ENCODE assay signal across 34 cellular contexts in genomic region chr2:239868556-239869181, GRCh38.
"Had no signal": no experiment of that assay in that cellular context is flagged by ENCODE, and none has a peak within 500 bp of the region (broad histone marks: within the 10 kb centered on the region; RNA-seq: fewer than 3 reads in every experiment).

No MANE protein-coding gene starts in this region.

- H3K27ac ChIP-seq: Peyer's patch, SJSA1 had no signal

- H3K9me3 ChIP-seq: Peyer's patch, SK-N-SH had no signal

- H3K4me1 ChIP-seq: Peyer's patch, SJSA1 had no signal

- H3K9ac ChIP-seq: SK-N-SH had no signal

- H3K4me2 ChIP-seq: SK-N-SH had no signal

- DNase-seq: activated B cell treated with CpG ODN at 0.5 μM for 24 hours; activated CD4-positive, alpha-beta memory T cell treated with anti-CD3 and anti-CD28 coated beads for 36 hours; activated CD4-positive, alpha-beta T cell treated with anti-CD3 and anti-CD28 coated beads for 4 hours; activated CD4-positive, alpha-beta T cell treated with anti-CD3 and anti-CD28 coated beads, Interleukin-2, amount 50 U/mL, for 1 hour; activated CD4-positive, CD25-positive, alpha-beta regulatory T cell treated with anti-CD3 and anti-CD28 coated beads, Interleukin-2, amount 50 U/mL, for 72 hours; activated effector memory CD4-positive, alpha-beta T cell treated with Interleukin-2 at 50 U/mL for 16 hours; activated naive CD4-positive, alpha-beta T cell treated with anti-CD3 and anti-CD28 coated beads, Interleukin-2, amount 10 ng/mL, durations not matched to agents 7 days and 5 days; activated naive CD8-positive, alpha-beta T cell treated with anti-CD3 and anti-CD28 coated beads, Interleukin-2, amount 50 U/mL, for 24 hours; activated T-cell treated with anti-CD3 and anti-CD28 coated beads for 4 hours; activated T-cell treated with anti-CD3 and anti-CD28 coated beads, Interleukin-2, amount 50 U/mL, for 4 hours; anterior cingulate cortex; caudate nucleus; NCI-H1092 treated with DMSO at 0.1 percent for 48 hours; NCI-H1417; NCI-H146; NCI-H187; NCI-H2029 treated with DMSO at 0.1 percent for 48 hours; NCI-H2107; NCI-H2171; NCI-H510A; NCI-H526; NCI-H748 treated with DMSO at 0.1 percent for 48 hours; NK-92 treated with Interleukin-12 subunit alpha and Interleukin-12 subunit beta, amount 100 ng/mL, for 24 hours; PC-3; RPMI8226; SHP77 treated with DMSO at 0.1 percent for 48 hours; SK-N-SH had no signal

- H3K27me3 ChIP-seq: Peyer's patch had no signal

- H3K4me1 Mint-ChIP-seq: activated B cell treated with CpG ODN at 0.5 μM for 24 hours; activated naive CD4-positive, alpha-beta T cell treated with anti-CD3 and anti-CD28 coated beads, Interleukin-2, amount 10 ng/mL, durations not matched to agents 7 days and 5 days; activated naive CD8-positive, alpha-beta T cell treated with anti-CD3 and anti-CD28 coated beads, Interleukin-2, amount 50 U/mL, for 24 hours; brain had no signal

- H3K27ac Mint-ChIP-seq: activated B cell treated with CpG ODN at 0.5 μM for 24 hours; activated CD4-positive, alpha-beta memory T cell treated with anti-CD3 and anti-CD28 coated beads for 36 hours; activated naive CD4-positive, alpha-beta T cell treated with anti-CD3 and anti-CD28 coated beads, Interleukin-2, amount 10 ng/mL, durations not matched to agents 7 days and 5 days; activated naive CD8-positive, alpha-beta T cell; activated naive CD8-positive, alpha-beta T cell treated with anti-CD3 and anti-CD28 coated beads, Interleukin-2, amount 50 U/mL, for 24 hours; brain; T-helper 1 cell treated with Interleukin-12 subunit alpha and Interleukin-12 subunit beta and Interleukin-4 antibody, amounts not matched to agents 30 μg/mL and 1 μg/mL, for 36 hours; T-helper 2 cell treated with Interferon-gamma antibody and Interleukin-4, amounts not matched to agents 5 μg/mL and 100 μg/mL, for 36 hours had no signal

- ATAC-seq: activated naive CD8-positive, alpha-beta T cell treated with anti-CD3 and anti-CD28 coated beads, Interleukin-2, amount 50 U/mL, for 24 hours; activated T-cell treated with anti-CD3 and anti-CD28 coated beads, Interleukin-2, amount 50 U/mL, for 4 hours; K562; PC-3 had no signal

- H3K27me3 Mint-ChIP-seq: activated B cell treated with CpG ODN at 0.5 μM for 24 hours; activated CD4-positive, alpha-beta memory T cell treated with anti-CD3 and anti-CD28 coated beads for 36 hours; activated naive CD8-positive, alpha-beta T cell; activated naive CD8-positive, alpha-beta T cell treated with anti-CD3 and anti-CD28 coated beads, Interleukin-2, amount 50 U/mL, for 24 hours; brain had no signal

- H3K36me3 ChIP-seq: Peyer's patch, SJSA1 had no signal

- H3K9me3 Mint-ChIP-seq: activated B cell treated with CpG ODN at 0.5 μM for 24 hours; activated CD4-positive, alpha-beta memory T cell treated with anti-CD3 and anti-CD28 coated beads for 36 hours; activated naive CD4-positive, alpha-beta T cell treated with anti-CD3 and anti-CD28 coated beads, Interleukin-2, amount 10 ng/mL, durations not matched to agents 7 days and 5 days; activated naive CD8-positive, alpha-beta T cell treated with anti-CD3 and anti-CD28 coated beads, Interleukin-2, amount 50 U/mL, for 24 hours; activated T-cell treated with anti-CD3 and anti-CD28 coated beads, Interleukin-2, amount 50 U/mL, for 4 hours; brain; T-helper 1 cell treated with Interleukin-12 subunit alpha and Interleukin-12 subunit beta and Interleukin-4 antibody, amounts not matched to agents 30 μg/mL and 1 μg/mL, for 36 hours; T-helper 2 cell treated with Interferon-gamma antibody and Interleukin-4, amounts not matched to agents 5 μg/mL and 100 μg/mL, for 36 hours had no signal

- H3K36me3 Mint-ChIP-seq: activated CD4-positive, alpha-beta memory T cell treated with anti-CD3 and anti-CD28 coated beads for 36 hours; activated naive CD4-positive, alpha-beta T cell treated with anti-CD3 and anti-CD28 coated beads, Interleukin-2, amount 10 ng/mL, durations not matched to agents 7 days and 5 days; activated naive CD8-positive, alpha-beta T cell; brain had no signal

- H3K4me3 ChIP-seq: K562, Peyer's patch, SJSA1 had no signal

- H3K4me3 Mint-ChIP-seq: activated B cell treated with CpG ODN at 0.5 μM for 24 hours; activated CD4-positive, alpha-beta memory T cell treated with anti-CD3 and anti-CD28 coated beads for 36 hours; activated naive CD4-positive, alpha-beta T cell treated with anti-CD3 and anti-CD28 coated beads, Interleukin-2, amount 10 ng/mL, durations not matched to agents 7 days and 5 days; activated naive CD8-positive, alpha-beta T cell; activated naive CD8-positive, alpha-beta T cell treated with anti-CD3 and anti-CD28 coated beads, Interleukin-2, amount 50 U/mL, for 24 hours; activated T-cell treated with anti-CD3 and anti-CD28 coated beads, Interleukin-2, amount 50 U/mL, for 4 hours; brain; T-helper 1 cell treated with Interleukin-12 subunit alpha and Interleukin-12 subunit beta and Interleukin-4 antibody, amounts not matched to agents 30 μg/mL and 1 μg/mL, for 36 hours; T-helper 2 cell treated with Interferon-gamma antibody and Interleukin-4, amounts not matched to agents 5 μg/mL and 100 μg/mL, for 36 hours had no signal
